13 cellular contexts compared by ENCODE assay signal in the genomic region with DNA sequence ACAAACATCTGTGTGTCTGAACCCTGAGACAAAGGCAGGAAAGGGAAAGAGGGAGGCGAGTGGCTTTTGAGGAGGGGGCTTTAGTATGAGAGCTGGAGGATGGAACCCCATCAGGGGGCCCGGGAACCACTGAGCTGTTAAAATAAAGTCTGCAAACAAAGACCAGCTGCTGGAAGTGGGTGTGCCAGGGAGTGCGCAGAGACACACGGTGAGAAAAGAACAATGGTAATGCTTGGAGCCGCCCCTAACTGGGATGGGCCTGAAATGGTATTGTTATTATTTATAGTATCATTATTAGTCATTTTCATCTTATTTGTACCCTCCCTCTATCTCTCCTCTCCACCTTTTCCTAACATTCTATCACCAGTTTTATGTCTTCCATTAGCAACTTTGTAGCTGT. TPM values are rescaled to one million over a fixed set of nuclear protein-coding genes. Genes with fewer than 3 reads are reported as not detected.
DNase-seq lines count a peak whose midpoint lies in the region; ATAC-seq and TF ChIP-seq lines count a peak whose summit lies in the region.
"Not testable (repeated sequence)": the region's sequence is repeated elsewhere in the genome, so short reads cannot be mapped to it uniquely, and the experiment has no call there.
"Had no signal": no experiment of that assay in that cellular context is flagged by ENCODE, and none has a peak within 500 bp of the region (broad histone marks: within the 10 kb centered on the region; RNA-seq: fewer than 3 reads in every experiment).

No MANE protein-coding gene starts in this region.

- CTCF ChIA-PET in activated naive CD4-positive, alpha-beta T cell treated with anti-CD3 and anti-CD28 coated beads for 36 hours (lab: Charles Lee): interaction anchor here (0.7 kb wide), 1 partner anchor 17 kb away, joined by 3 read pairs; no protein-coding TSS in a partner anchor

- H3K27ac Mint-ChIP-seq in CD4-positive, CD25-positive, alpha-beta regulatory T cell: peak overlapping the region; percentile 29 to 98 (median 48)
- peak overlapping the region; percentile 78 for H3K27ac Mint-ChIP-seq in activated CD4-positive, alpha-beta T cell treated with anti-CD3 and anti-CD28 coated beads, Interleukin-2, amount 10 ng/mL, durations not matched to agents 24 days and 14 days
- not testable (repeated sequence) for H3K27ac Mint-ChIP-seq in activated naive CD4-positive, alpha-beta T cell treated with anti-CD3 and anti-CD28 coated beads for 36 hours

- H3K36me3 ChIP-seq in CD4-positive, CD25-positive, alpha-beta regulatory T cell (ENCODE audit: control insufficient read depth, insufficient read depth, low read length); colonic mucosa; left ventricle myocardium inferior; mucosa of descending colon (ENCODE audit: low read depth); rectal smooth muscle tissue (ENCODE audit: control insufficient read depth, insufficient read depth, low read length); suprapubic skin: not testable (repeated sequence)

- H3K9me3 ChIP-seq in CD4-positive, CD25-positive, alpha-beta regulatory T cell (ENCODE audit: control insufficient read depth in 2 of 2, low read length in 2 of 2); colonic mucosa; left ventricle myocardium inferior (replicated peaks); mucosa of descending colon; suprapubic skin: not testable (repeated sequence)

- ATAC-seq in CD4-positive, CD25-positive, alpha-beta regulatory T cell (ENCODE audit: low read depth in 2 of 2): not testable (repeated sequence)
- peak; percentile 45 for ATAC-seq in mucosa of descending colon

- H3K4me1 ChIP-seq in CD4-positive, CD25-positive, alpha-beta regulatory T cell (ENCODE audit: control insufficient read depth, insufficient read depth, low read length, poor library complexity, severe bottlenecking): peaks cover 44% of the 10 kb centered on the region
- H3K4me1 ChIP-seq in colonic mucosa: not testable (repeated sequence)
- H3K4me1 ChIP-seq in left ventricle myocardium inferior (peaks cover 74% of the 10 kb centered on the region), mucosa of descending colon (ENCODE audit: low read depth) (peaks cover 30% of the 10 kb centered on the region), rectal smooth muscle tissue (ENCODE audit: control insufficient read depth, insufficient read depth, low read length) (peaks cover 19% of the 10 kb centered on the region), suprapubic skin (peaks cover 42% of the 10 kb centered on the region)

- WGBS in suprapubic skin: 60% methylated on average over 1 of the region's 5 CpGs

- H3K27ac ChIP-seq in CD4-positive, CD25-positive, alpha-beta regulatory T cell (ENCODE audit: insufficient read depth, low read length, poor library complexity, severe bottlenecking): not testable (repeated sequence)
- H3K27ac ChIP-seq in colonic mucosa (peak overlapping the region; percentile 90), left ventricle myocardium inferior (replicated peaks) (peak overlapping the region; percentile 96), rectal smooth muscle tissue (ENCODE audit: low read depth, low read length) (peak overlapping the region; percentile 73), suprapubic skin (peak overlapping the region; percentile 62)

- not testable (repeated sequence) for H3K27me3 ChIP-seq in CD4-positive, CD25-positive, alpha-beta regulatory T cell (ENCODE audit: control insufficient read depth, insufficient read depth, low read length); colonic mucosa; left ventricle myocardium inferior (ENCODE audit: low read depth); rectal smooth muscle tissue (ENCODE audit: control insufficient read depth, insufficient read depth, low read length); suprapubic skin

- H3K4me3 Mint-ChIP-seq in CD4-positive, CD25-positive, alpha-beta regulatory T cell: peak overlapping the region in 3 of 4 donors; percentile 57 to 68 (median 66)
- H3K4me3 Mint-ChIP-seq in activated CD4-positive, alpha-beta T cell treated with anti-CD3 and anti-CD28 coated beads, Interleukin-2, amount 10 ng/mL, durations not matched to agents 24 days and 14 days: peak overlapping the region; percentile 92
- peak overlapping the region; percentile 87 for H3K4me3 Mint-ChIP-seq in activated naive CD4-positive, alpha-beta T cell treated with anti-CD3 and anti-CD28 coated beads for 36 hours

- H3K27me3 Mint-ChIP-seq in CD4-positive, CD25-positive, alpha-beta regulatory T cell; activated CD4-positive, alpha-beta T cell treated with anti-CD3 and anti-CD28 coated beads, Interleukin-2, amount 10 ng/mL, durations not matched to agents 24 days and 14 days; activated naive CD4-positive, alpha-beta T cell treated with anti-CD3 and anti-CD28 coated beads for 36 hours (ENCODE audit: low read depth): not testable (repeated sequence)

- not testable (repeated sequence) for H3K9me3 Mint-ChIP-seq in CD4-positive, CD25-positive, alpha-beta regulatory T cell; activated CD4-positive, alpha-beta T cell treated with anti-CD3 and anti-CD28 coated beads, Interleukin-2, amount 10 ng/mL, durations not matched to agents 24 days and 14 days; activated naive CD4-positive, alpha-beta T cell treated with anti-CD3 and anti-CD28 coated beads for 36 hours

- not testable (repeated sequence) for TF ChIP-seq CTCF in colonic mucosa (IDR thresholded peaks at IDR 0.05); left ventricle myocardium inferior (IDR thresholded peaks at IDR 0.05; ENCODE audit: borderline replicate concordance); mucosa of descending colon (IDR thresholded peaks at IDR 0.05); suprapubic skin (IDR thresholded peaks at IDR 0.05)

- DNase-seq in CD4-positive, CD25-positive, alpha-beta regulatory T cell; activated CD4-positive, alpha-beta T cell treated with anti-CD3 and anti-CD28 coated beads, Interleukin-2, amount 10 ng/mL, durations not matched to agents 24 days and 14 days; activated naive CD4-positive, alpha-beta T cell treated with anti-CD3 and anti-CD28 coated beads for 36 hours; colonic mucosa; left ventricle myocardium inferior; mucosa of descending colon; suprapubic skin (ENCODE audit: low spot score in 2 of 2): not testable (repeated sequence)

- not testable (repeated sequence) for H3K4me3 ChIP-seq in CD4-positive, CD25-positive, alpha-beta regulatory T cell (ENCODE audit: low read depth, low read length); colonic mucosa; mucosa of descending colon; suprapubic skin
- H3K4me3 ChIP-seq in left ventricle myocardium inferior: peak overlapping the region; percentile 67
- H3K4me3 ChIP-seq in rectal smooth muscle tissue (ENCODE audit: low read length): peak overlapping the region; percentile 29

- intact Hi-C loops in activated CD4-positive, alpha-beta T cell treated with anti-CD3 and anti-CD28 coated beads, Interleukin-2, amount 10 ng/mL, durations not matched to agents 24 days and 14 days (cut with micrococcal nuclease); activated naive CD4-positive, alpha-beta T cell treated with anti-CD3 and anti-CD28 coated beads for 36 hours (cut with micrococcal nuclease); colonic mucosa (cut with DNase I); left ventricle myocardium inferior (cut with micrococcal nuclease); mucosa of descending colon (cut with DNase I, micrococcal nuclease): not testable (repeated sequence)

- peaks cover 16 to 70% (median 50%) of the 10 kb centered on the region in 4 donors for H3K4me1 Mint-ChIP-seq in CD4-positive, CD25-positive, alpha-beta regulatory T cell
- peaks cover 71% of the 10 kb centered on the region for H3K4me1 Mint-ChIP-seq in activated CD4-positive, alpha-beta T cell treated with anti-CD3 and anti-CD28 coated beads, Interleukin-2, amount 10 ng/mL, durations not matched to agents 24 days and 14 days
- peaks cover 57% of the 10 kb centered on the region for H3K4me1 Mint-ChIP-seq in activated naive CD4-positive, alpha-beta T cell treated with anti-CD3 and anti-CD28 coated beads for 36 hours (ENCODE audit: low read depth)

- peaks cover 37% of the 10 kb centered on the region for H3K36me3 Mint-ChIP-seq in CD4-positive, CD25-positive, alpha-beta regulatory T cell
- peaks cover 51% of the 10 kb centered on the region for H3K36me3 Mint-ChIP-seq in activated CD4-positive, alpha-beta T cell treated with anti-CD3 and anti-CD28 coated beads, Interleukin-2, amount 10 ng/mL, durations not matched to agents 24 days and 14 days (ENCODE audit: low read depth)
- H3K36me3 Mint-ChIP-seq in activated naive CD4-positive, alpha-beta T cell treated with anti-CD3 and anti-CD28 coated beads for 36 hours (ENCODE audit: low read depth): peaks cover 30% of the 10 kb centered on the region

- not testable (repeated sequence) for TF ChIP-seq POLR2A in suprapubic skin (IDR thresholded peaks at IDR 0.05)

- TF ChIP-seq EP300 in suprapubic skin (IDR thresholded peaks at IDR 0.05): not testable (repeated sequence)

- H3K9ac ChIP-seq in colonic mucosa (ENCODE audit: low read depth in 2 of 2, low read length in 2 of 2); rectal smooth muscle tissue (ENCODE audit: low read length): not testable (repeated sequence)

RNA-seq across cellular contexts. Expression of a gene that starts 2.6 kb away (rescaled TPM):
- 16.8 TPM for total RNA-seq in CD4-positive, CD25-positive, alpha-beta regulatory T cell
- 1 to 10 TPM; 6.3 to 8.4 (median 7.2) TPM for polyA plus RNA-seq in CD4-positive, CD25-positive, alpha-beta regulatory T cell
- 36.2 and 37.3 TPM in 2 replicates for total RNA-seq in activated CD4-positive, alpha-beta T cell treated with anti-CD3 and anti-CD28 coated beads, Interleukin-2, amount 10 ng/mL, durations not matched to agents 24 days and 14 days
- 10 to 100 TPM; 17.4 to 22.0 TPM for total RNA-seq in activated naive CD4-positive, alpha-beta T cell treated with anti-CD3 and anti-CD28 coated beads for 36 hours
- 10 to 100 TPM; 14.7 to 34.6 TPM for total RNA-seq in colonic mucosa
- total RNA-seq in left ventricle myocardium inferior: 15.2 TPM
- total RNA-seq in mucosa of descending colon: 10 to 100 TPM; 26.0 to 85.7 (median 68.5) TPM
- total RNA-seq in suprapubic skin: 1 to 10 TPM; 1.2 to 7.3 (median 3.0) TPM
- total RNA-seq: smooth muscle cell had no signal

RNA-seq across cellular contexts. Expression of a gene that starts 16.2 kb away (rescaled TPM):
- total RNA-seq in CD4-positive, CD25-positive, alpha-beta regulatory T cell: 69.7 TPM
- polyA plus RNA-seq in CD4-positive, CD25-positive, alpha-beta regulatory T cell: 10 to 100 TPM; 18.8 to 28.6 (median 22.0) TPM
- total RNA-seq in activated CD4-positive, alpha-beta T cell treated with anti-CD3 and anti-CD28 coated beads, Interleukin-2, amount 10 ng/mL, durations not matched to agents 24 days and 14 days: 52.0 and 58.6 TPM in 2 replicates
- 10 to 100 TPM; 53.8 to 55.0 TPM for total RNA-seq in activated naive CD4-positive, alpha-beta T cell treated with anti-CD3 and anti-CD28 coated beads for 36 hours
- 10 to 100 TPM; 27.5 to 29.4 TPM for total RNA-seq in colonic mucosa
- total RNA-seq in left ventricle myocardium inferior: 69.6 TPM
- 10 to 100 TPM; 46.3 to 64.8 (median 56.3) TPM for total RNA-seq in mucosa of descending colon
- 10 to 100 TPM; 15.3 to 21.8 (median 17.1) TPM for total RNA-seq in suprapubic skin

RNA-seq across cellular contexts. Expression of a gene that starts 54.0 kb away (rescaled TPM):
- total RNA-seq in CD4-positive, CD25-positive, alpha-beta regulatory T cell: not detected
- polyA plus RNA-seq in CD4-positive, CD25-positive, alpha-beta regulatory T cell: not detected
- 0.17 TPM in 1 of 2 replicates, not detected in the other for total RNA-seq in activated CD4-positive, alpha-beta T cell treated with anti-CD3 and anti-CD28 coated beads, Interleukin-2, amount 10 ng/mL, durations not matched to agents 24 days and 14 days
- under 1 TPM; 0.07 to 0.20 TPM for total RNA-seq in activated naive CD4-positive, alpha-beta T cell treated with anti-CD3 and anti-CD28 coated beads for 36 hours
- total RNA-seq in colonic mucosa (1 to 10 TPM; 1.9 to 2.3 TPM), left ventricle myocardium inferior (4.7 TPM), mucosa of descending colon (1 to 10 TPM; 1.7 to 4.3 (median 2.7) TPM), suprapubic skin (1 to 10 TPM; 3.3 to 7.9 (median 6.4) TPM)
- total RNA-seq: A172, activated B cell treated with CpG ODN at 0.5 μM for 24 hours, endodermal cell, IMR-90 had no signal
- polyA plus RNA-seq: smooth muscle cell had no signal
